13 cellular contexts compared by ENCODE assay signal in genomic region chr18:74457743-74458465, GRCh38. TPM values are rescaled to one million over a fixed set of nuclear protein-coding genes. Genes with fewer than 3 reads are reported as not detected.
DNase-seq lines count a peak whose midpoint lies in the region; ATAC-seq and TF ChIP-seq lines count a peak whose summit lies in the region.
"Had no signal": no experiment of that assay in that cellular context is flagged by ENCODE, and none has a peak within 500 bp of the region (broad histone marks: within the 10 kb centered on the region; RNA-seq: fewer than 3 reads in every experiment).

No MANE protein-coding gene starts in this region.

- H3K4me1 ChIP-seq in BLaER1 treated with 17β-estradiol and CSF1 and Interleukin-3, amounts not matched to agents 10 nM and 100 nM, result peaks cover 42 to 75% (median 72%) of the 10 kb centered on the region in 10 experiments
- peaks cover 7 to 14% of the 10 kb centered on the region in 2 donors for H3K4me1 ChIP-seq in left lung

- peaks cover 0 to 4% (median 2%) of the 10 kb centered on the region in 11 experiments; a peak in 3 of 22 replicates for H3K9me3 ChIP-seq in BLaER1 treated with 17β-estradiol and CSF1 and Interleukin-3, amounts not matched to agents 10 nM and 100 nM (replicated peaks in 1 of 11)
- H3K9me3 ChIP-seq in left lung, result no peaks in the 10 kb centered on the region
- H3K9me3 ChIP-seq: neutrophil had no signal

- no peak for TF ChIP-seq CTCF in neural crest cell (conservative IDR thresholded peaks at IDR 0.05)
- TF ChIP-seq CTCF in left lung (IDR thresholded peaks at IDR 0.05), result no peak

- H3K4me1 Mint-ChIP-seq in neural crest cell, result peaks cover 7% of the 10 kb centered on the region

- H3K36me3 ChIP-seq in BLaER1 treated with 17β-estradiol and CSF1 and Interleukin-3, amounts not matched to agents 10 nM and 100 nM, result peaks cover 0 to 22% (median 10%) of the 10 kb centered on the region in 11 experiments; a peak in 12 of 22 replicates
- no peaks in the 10 kb centered on the region for H3K36me3 ChIP-seq in left lung
- H3K36me3 ChIP-seq: neutrophil, WERI-Rb-1 had no signal

- peaks cover 0 to 15% (median 0%) of the 10 kb centered on the region in 11 experiments; a peak in 1 of 22 replicates for H4K20me1 ChIP-seq in BLaER1 treated with 17β-estradiol and CSF1 and Interleukin-3, amounts not matched to agents 10 nM and 100 nM

- H3K36me3 Mint-ChIP-seq in neural crest cell (ENCODE audit: low read depth), result no peaks in the 10 kb centered on the region

- peak overlapping the region; percentile 75 for H3K4me3 Mint-ChIP-seq in neural crest cell

- H3K27ac Mint-ChIP-seq in neural crest cell (ENCODE audit: unreplicated experiment), result no peak overlapping the region

- no peak for ATAC-seq in left lung
- ATAC-seq in HG03196 (IDR thresholded peaks at IDR 0.05; ENCODE audit: unreplicated experiment), result no peak
- ATAC-seq in GM21528 (IDR thresholded peaks at IDR 0.05; ENCODE audit: low FRiP score, unreplicated experiment), result no peak

- H3K4me3 ChIP-seq in BLaER1 treated with 17β-estradiol and CSF1 and Interleukin-3, amounts not matched to agents 10 nM and 100 nM, result peak overlapping the region; percentile 63 to 98 (median 90)
- H3K4me3 ChIP-seq in left lung, result no peak overlapping the region

- H3K9ac ChIP-seq in BLaER1 treated with 17β-estradiol and CSF1 and Interleukin-3, amounts not matched to agents 10 nM and 100 nM, result peak overlapping the region in 9 of 11 experiments; percentile 74 to 98 (median 95); a peak in 17 of 22 replicates

- no peaks in the 10 kb centered on the region for H3K9me3 Mint-ChIP-seq in neural crest cell

- peak overlapping the region; percentile 77 to 100 (median 91) for H3K4me2 ChIP-seq in BLaER1 treated with 17β-estradiol and CSF1 and Interleukin-3, amounts not matched to agents 10 nM and 100 nM

- H3K27me3 Mint-ChIP-seq in neural crest cell (ENCODE audit: low read depth), result peaks cover 85% of the 10 kb centered on the region

- H3K27me3 ChIP-seq in BLaER1 treated with 17β-estradiol and CSF1 and Interleukin-3, amounts not matched to agents 10 nM and 100 nM, result peaks cover 37 to 53% (median 42%) of the 10 kb centered on the region in 11 experiments; a peak in 21 of 22 replicates
- H3K27me3 ChIP-seq in left lung, result peaks cover 33 to 70% of the 10 kb centered on the region in 2 donors

- intact Hi-C loops in left lung (cut with DNase I), result no loop called here

- DNase-seq in NCI-H748 (lab: John Stamatoyannopoulos, UW; ENCODE audit: unreplicated experiment) (peak; percentile 71), globus pallidus (ENCODE audit: low spot score) (peak; percentile 94), neural crest cell (ENCODE audit: low read depth, low spot score) (no peak), left lung (no peak), NCI-H446 treated with DMSO at 0.1 percent for 48 hours (lab: John Stamatoyannopoulos, UW) (no peak)
- DNase-seq: activated gamma-delta T cell, NCI-H1436 treated with DMSO at 0.1 percent for 48 hours, WERI-Rb-1 had no signal

- peak overlapping the region in 8 of 11 experiments; percentile 79 to 98 (median 94); a peak in 17 of 22 replicates for H3K27ac ChIP-seq in BLaER1 treated with 17β-estradiol and CSF1 and Interleukin-3, amounts not matched to agents 10 nM and 100 nM
- no peak overlapping the region for H3K27ac ChIP-seq in left lung
- H3K27ac ChIP-seq: neutrophil, WERI-Rb-1 had no signal

RNA-seq across cellular contexts. Expression of gene DIPK1C, which starts 0.8 kb away (rescaled TPM):
- not detected in 2 replicates for total RNA-seq in neural crest cell
- not detected for total RNA-seq in left lung
- total RNA-seq: HT-29 had no signal

RNA-seq across cellular contexts. Expression of gene CNDP2, which starts 38.3 kb away (rescaled TPM):
- 194 and 204 TPM in 2 replicates for total RNA-seq in neural crest cell
- 100 to 1,000 TPM; 242 to 301 TPM for total RNA-seq in left lung

Comparison
In these comparisons a context has a peak if more than half of its experiments do, and no peak if none do; other contexts are left out.
1. H3K27ac ChIP-seq: peak in BLaER1 treated with 17β-estradiol and CSF1 and Interleukin-3, amounts not matched to agents 10 nM and 100 nM (8 of 11); none in left lung (0 of 2).
2. H3K4me3 ChIP-seq: peak in BLaER1 treated with 17β-estradiol and CSF1 and Interleukin-3, amounts not matched to agents 10 nM and 100 nM (10 of 10); none in left lung (0 of 2).
3. DNase-seq: peak in NCI-H748 (single experiment) and globus pallidus (single experiment); none in neural crest cell (single experiment), left lung (0 of 2) and NCI-H446 treated with DMSO at 0.1 percent for 48 hours (single experiment).